9 cellular contexts compared by ENCODE assay signal in genomic region chr1:117895482-117896114, GRCh38. TPM values are rescaled to one million over a fixed set of nuclear protein-coding genes. Genes with fewer than 3 reads are reported as not detected.
DNase-seq lines count a peak whose midpoint lies in the region; ATAC-seq lines count a peak whose summit lies in the region.
"Had no signal": no experiment of that assay in that cellular context is flagged by ENCODE, and none has a peak within 500 bp of the region (broad histone marks: within the 10 kb centered on the region; RNA-seq: fewer than 3 reads in every experiment).

No MANE protein-coding gene starts in this region.

- no peaks in the 10 kb centered on the region for H3K27me3 Mint-ChIP-seq in activated CD4-positive, alpha-beta T cell treated with anti-CD3 and anti-CD28 coated beads for 36 hours
- H3K27me3 Mint-ChIP-seq in memory B cell = no peaks in the 10 kb centered on the region
- H3K27me3 Mint-ChIP-seq: activated naive CD4-positive, alpha-beta T cell treated with anti-CD3 and anti-CD28 coated beads, Interleukin-2, amount 50 U/mL, for 24 hours had no signal

- peak; percentile 82 for ATAC-seq in GM19372 (IDR thresholded peaks at IDR 0.05; ENCODE audit: low read depth, unreplicated experiment)
- ATAC-seq in HG03460 (IDR thresholded peaks at IDR 0.05; ENCODE audit: unreplicated experiment) = peak; percentile 62
- peak; percentile 91 for ATAC-seq in activated CD4-positive, alpha-beta T cell treated with anti-CD3 and anti-CD28 coated beads for 36 hours
- ATAC-seq in memory B cell (ENCODE audit: low read depth) = peak; percentile 26

- H3K36me3 Mint-ChIP-seq in activated CD4-positive, alpha-beta T cell treated with anti-CD3 and anti-CD28 coated beads for 36 hours (ENCODE audit: low read depth) = peaks cover 16% of the 10 kb centered on the region
- H3K36me3 Mint-ChIP-seq in memory B cell = peaks cover 16% of the 10 kb centered on the region

- peaks cover 4% of the 10 kb centered on the region for H3K4me1 Mint-ChIP-seq in activated CD4-positive, alpha-beta T cell treated with anti-CD3 and anti-CD28 coated beads for 36 hours
- H3K4me1 Mint-ChIP-seq in memory B cell = peaks cover 3% of the 10 kb centered on the region

- intact Hi-C loops in activated CD4-positive, alpha-beta T cell treated with anti-CD3 and anti-CD28 coated beads for 36 hours (cut with DNase I, micrococcal nuclease) = loop anchor here (1.0 to 2.0 kb wide), 5 partner anchors 137 to 383 kb away; no protein-coding TSS in a partner anchor

- CTCF ChIA-PET in activated CD4-positive, alpha-beta T cell treated with anti-CD3 and anti-CD28 coated beads for 36 hours (lab: Charles Lee) = interaction anchor here (0.6 to 3.8 kb wide), 33 partner anchors 11 to 619 kb away, joined by 3 to 49 read pairs (median 4); partner anchors contain the start of genes GDAP2 and WDR3

- POLR2A ChIA-PET in activated CD4-positive, alpha-beta T cell treated with anti-CD3 and anti-CD28 coated beads for 36 hours (lab: Charles Lee) = no interaction called here

- H3K9me3 Mint-ChIP-seq in activated CD4-positive, alpha-beta T cell treated with anti-CD3 and anti-CD28 coated beads for 36 hours (ENCODE audit: low read depth) = no peaks in the 10 kb centered on the region
- H3K9me3 Mint-ChIP-seq in memory B cell = no peaks in the 10 kb centered on the region
- H3K9me3 Mint-ChIP-seq: activated naive CD4-positive, alpha-beta T cell treated with anti-CD3 and anti-CD28 coated beads, Interleukin-2, amount 50 U/mL, for 24 hours had no signal

- DNase-seq in COLO829 (ENCODE audit: low spot score) = peak; percentile 44
- DNase-seq in NCI-H460 (ENCODE audit: extremely low read depth, low read depth) = peak; percentile 47
- peak; percentile 77 for DNase-seq in activated CD4-positive, alpha-beta T cell treated with anti-CD3 and anti-CD28 coated beads for 36 hours
- DNase-seq in dedifferentiated amniotic fluid mesenchymal stem cell (ENCODE audit: extremely low spot score) = peak; percentile 91
- DNase-seq in memory B cell (ENCODE audit: low spot score in 2 of 2) = peak; percentile 54 to 55
- DNase-seq in stimulated activated CD8-positive, alpha-beta memory T cell treated with anti-CD3 and anti-CD28 coated beads, Interleukin-2, amount 100 ng/mL, for 1 hour (ENCODE audit: low read depth in 2 of 2) = peak; percentile 8 to 21

- H3K4me3 Mint-ChIP-seq in activated CD4-positive, alpha-beta T cell treated with anti-CD3 and anti-CD28 coated beads for 36 hours = no peak overlapping the region
- no peak overlapping the region for H3K4me3 Mint-ChIP-seq in memory B cell
- H3K4me3 Mint-ChIP-seq: activated naive CD4-positive, alpha-beta T cell treated with anti-CD3 and anti-CD28 coated beads, Interleukin-2, amount 50 U/mL, for 24 hours had no signal

- H3K27ac Mint-ChIP-seq in activated CD4-positive, alpha-beta T cell treated with anti-CD3 and anti-CD28 coated beads for 36 hours = no peak overlapping the region
- no peak overlapping the region for H3K27ac Mint-ChIP-seq in memory B cell
- H3K27ac Mint-ChIP-seq: activated naive CD4-positive, alpha-beta T cell treated with anti-CD3 and anti-CD28 coated beads, Interleukin-2, amount 50 U/mL, for 24 hours had no signal

RNA-seq across cellular contexts. Expression of gene GDAP2, which starts 33.8 kb away (rescaled TPM):
- total RNA-seq in NCI-H460 (2014; rRNA removed; shearing (Covaris generic)) = 16.5 and 18.6 TPM in 2 replicates
- polyA plus RNA-seq in NCI-H460 (2014; cell fraction: nucleus; rRNA removed) = 5.0 and 13.6 TPM in 2 replicates
- 10 to 100 TPM; 18.8 to 20.9 TPM for total RNA-seq in activated CD4-positive, alpha-beta T cell treated with anti-CD3 and anti-CD28 coated beads for 36 hours

RNA-seq across cellular contexts. Expression of gene WDR3, which starts 33.9 kb away (rescaled TPM):
- total RNA-seq in NCI-H460 (2014; rRNA removed; shearing (Covaris generic)) = 27.9 and 28.4 TPM in 2 replicates
- 50.2 and 73.2 TPM in 2 replicates for polyA plus RNA-seq in NCI-H460 (2014; cell fraction: nucleus; rRNA removed)
- total RNA-seq in activated CD4-positive, alpha-beta T cell treated with anti-CD3 and anti-CD28 coated beads for 36 hours = 10 to 100 TPM; 45.0 to 63.7 TPM

Comparison
In these comparisons a context has a peak if more than half of its experiments do, and no peak if none do; other contexts are left out.
1. Peak in every context shown above with its lines: DNase-seq and ATAC-seq.
2. DNase-seq: peak in every context shown above with its lines; median percentile 91 in dedifferentiated amniotic fluid mesenchymal stem cell; 77 in activated CD4-positive, alpha-beta T cell treated with anti-CD3 and anti-CD28 coated beads for 36 hours; 54 in memory B cell; 47 in NCI-H460; 44 in COLO829; 14 in stimulated activated CD8-positive, alpha-beta memory T cell treated with anti-CD3 and anti-CD28 coated beads, Interleukin-2, amount 100 ng/mL, for 1 hour.
3. ATAC-seq: peak in every context shown above with its lines; median percentile 91 in activated CD4-positive, alpha-beta T cell treated with anti-CD3 and anti-CD28 coated beads for 36 hours; 82 in GM19372; 62 in HG03460; 26 in memory B cell.